ENCODE assay signal across 5 cellular contexts in the genomic region with DNA sequence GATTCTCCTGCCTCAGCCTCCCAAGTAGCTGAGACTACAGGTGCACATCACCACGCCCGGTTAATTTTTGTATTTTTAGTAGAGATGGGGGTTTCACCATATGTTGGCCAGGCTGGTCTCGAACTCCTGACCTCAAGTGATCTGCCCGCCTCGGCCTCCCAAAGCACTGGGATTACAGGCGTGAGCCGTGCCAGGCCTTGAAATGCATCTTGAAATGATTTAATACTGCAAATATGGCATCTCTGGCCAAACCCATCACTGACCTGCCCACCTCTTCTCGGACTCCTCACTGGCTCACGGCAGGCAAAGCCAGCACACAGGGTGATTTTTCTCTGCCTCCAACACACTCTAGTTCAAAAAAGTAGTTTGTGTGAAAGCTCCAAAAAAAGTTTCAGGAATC. TPM values are rescaled to one million over a fixed set of nuclear protein-coding genes. Genes with fewer than 3 reads are reported as not detected.
DNase-seq lines count a peak whose midpoint lies in the region; ATAC-seq and TF ChIP-seq lines count a peak whose summit lies in the region.
"Not testable (repeated sequence)": the region's sequence is repeated elsewhere in the genome, so short reads cannot be mapped to it uniquely, and the experiment has no call there.

No MANE protein-coding gene starts in this region.

- not testable (repeated sequence) for H3K9me3 Mint-ChIP-seq in WTC11; stimulated activated effector memory CD8-positive, alpha-beta T cell treated with anti-CD3 and anti-CD28 coated beads, Interleukin-12 subunit alpha, Interleukin-12 subunit beta, amount 100 ng/mL, for 72 hours

- H3K36me3 Mint-ChIP-seq in WTC11, result not testable (repeated sequence)
- H3K36me3 Mint-ChIP-seq in stimulated activated effector memory CD8-positive, alpha-beta T cell treated with anti-CD3 and anti-CD28 coated beads, Interleukin-12 subunit alpha, Interleukin-12 subunit beta, amount 100 ng/mL, for 72 hours, result peaks cover 36% of the 10 kb centered on the region

- not testable (repeated sequence) for TF ChIP-seq CTCF in C4-2B (conservative IDR thresholded peaks at IDR 0.05); WTC11 (IDR thresholded peaks at IDR 0.05)

- ATAC-seq in WTC11; stimulated activated effector memory CD8-positive, alpha-beta T cell treated with anti-CD3 and anti-CD28 coated beads, Interleukin-12 subunit alpha, Interleukin-12 subunit beta, amount 100 ng/mL, for 72 hours: not testable (repeated sequence)

- DNase-seq in WTC11 (ENCODE audit: low spot score); stimulated activated effector memory CD8-positive, alpha-beta T cell treated with anti-CD3 and anti-CD28 coated beads, Interleukin-12 subunit alpha, Interleukin-12 subunit beta, amount 100 ng/mL, for 72 hours (ENCODE audit: low spot score in 2 of 2): not testable (repeated sequence)
- DNase-seq in amniotic epithelial cell (ENCODE audit: low read depth), result peak; percentile 42
- peak; percentile 83 for DNase-seq in mesenteric fat pad (ENCODE audit: low spot score)

- peaks cover 30% of the 10 kb centered on the region for H3K4me1 Mint-ChIP-seq in WTC11
- not testable (repeated sequence) for H3K4me1 Mint-ChIP-seq in stimulated activated effector memory CD8-positive, alpha-beta T cell treated with anti-CD3 and anti-CD28 coated beads, Interleukin-12 subunit alpha, Interleukin-12 subunit beta, amount 100 ng/mL, for 72 hours

- POLR2A ChIA-PET in WTC11 (lab: Charles Lee), result interaction anchor here (0.6 to 0.7 kb wide), 2 partner anchors 100 to 184 kb away, joined by 4 to 5 read pairs; no protein-coding TSS in a partner anchor

- not testable (repeated sequence) for H3K27me3 Mint-ChIP-seq in WTC11 (ENCODE audit: low read depth)

- peak overlapping the region; percentile 79 for H3K27ac ChIP-seq in C4-2B

- H3K4me3 Mint-ChIP-seq in WTC11; stimulated activated effector memory CD8-positive, alpha-beta T cell treated with anti-CD3 and anti-CD28 coated beads, Interleukin-12 subunit alpha, Interleukin-12 subunit beta, amount 100 ng/mL, for 72 hours: not testable (repeated sequence)

- H3K27ac Mint-ChIP-seq in WTC11, result 0 out of 2 replicates have a peak overlapping the region, but pooled peaks have one; percentile 58
- H3K27ac Mint-ChIP-seq in stimulated activated effector memory CD8-positive, alpha-beta T cell treated with anti-CD3 and anti-CD28 coated beads, Interleukin-12 subunit alpha, Interleukin-12 subunit beta, amount 100 ng/mL, for 72 hours, result peak overlapping the region; percentile 50

- CTCF ChIA-PET in WTC11 (lab: Charles Lee), result interaction anchor here (0.9 to 4.0 kb wide), 4 partner anchors 17 to 251 kb away, joined by 3 to 49 read pairs (median 4); no protein-coding TSS in a partner anchor

RNA-seq across cellular contexts. Expression of gene NUP50, which starts 28.0 kb away (rescaled TPM):
- total RNA-seq in WTC11 (2021) (98.6 to 131 TPM (median 106 TPM) in 3 replicates), mesenteric fat pad (58.0 TPM)

RNA-seq across cellular contexts. Expression of gene KIAA0930, which starts 48.9 kb away (rescaled TPM):
- total RNA-seq in WTC11 (2021) (53.2 to 62.1 TPM (median 57.6 TPM) in 3 replicates), mesenteric fat pad (65.7 TPM)
